Comparison of ENCODE assay signal across 15 cellular contexts in genomic region chrX:149476513-149476912, GRCh38. TPM values are rescaled to one million over a fixed set of nuclear protein-coding genes. Genes with fewer than 3 reads are reported as not detected.
A peak's percentile ranks its signal among the peaks of the same experiment; 100 is the strongest.
DNase-seq lines count a peak whose midpoint lies in the region; ATAC-seq and TF ChIP-seq lines count a peak whose summit lies in the region.
"Had no signal": no experiment of that assay in that cellular context is flagged by ENCODE, and none has a peak within 500 bp of the region (broad histone marks: within the 10 kb centered on the region; RNA-seq: fewer than 3 reads in every experiment).

No MANE protein-coding gene starts in this region.

- H3K4me3 Mint-ChIP-seq in endothelial cell (ENCODE audit: unreplicated experiment) (no peak overlapping the region), T-cell (no peak overlapping the region)
- H3K4me3 Mint-ChIP-seq: activated naive CD8-positive, alpha-beta T cell treated with anti-CD3 and anti-CD28 coated beads, Interleukin-2, amount 50 U/mL, for 24 hours; activated T-cell treated with anti-CD3 and anti-CD28 coated beads, Interleukin-2, amount 50 U/mL, for 4 hours; natural killer cell; type B pancreatic cell had no signal

- H3K4me1 Mint-ChIP-seq in endothelial cell (ENCODE audit: unreplicated experiment) (peaks cover 21% of the 10 kb centered on the region), T-cell (peaks cover 0 to 2% (median 0%) of the 10 kb centered on the region in 3 donors)
- H3K4me1 Mint-ChIP-seq: activated naive CD8-positive, alpha-beta T cell treated with anti-CD3 and anti-CD28 coated beads, Interleukin-2, amount 50 U/mL, for 24 hours had no signal

- CTCF ChIA-PET in T-cell (lab: Charles Lee): interaction anchor here (0.5 to 0.6 kb wide), 2 partner anchors 52 to 1532 kb away, joined by 3 to 4 read pairs; no protein-coding TSS in a partner anchor

- H3K36me3 Mint-ChIP-seq in endothelial cell (ENCODE audit: low read depth, unreplicated experiment) (peaks cover 10% of the 10 kb centered on the region), T-cell (peaks cover 20% of the 10 kb centered on the region)
- H3K36me3 Mint-ChIP-seq: natural killer cell had no signal

- TF ChIP-seq CTCF in endothelial cell (IDR thresholded peaks at IDR 0.05; ENCODE audit: unreplicated experiment): no peak

- H3K27ac Mint-ChIP-seq in endothelial cell (ENCODE audit: unreplicated experiment) (peak overlapping the region; percentile 52), T-cell (peak overlapping the region in 1 of 2 donors; percentile 24)
- H3K27ac Mint-ChIP-seq: activated naive CD8-positive, alpha-beta T cell treated with anti-CD3 and anti-CD28 coated beads, Interleukin-2, amount 50 U/mL, for 24 hours; type B pancreatic cell had no signal

- H3K9me3 Mint-ChIP-seq in endothelial cell (ENCODE audit: unreplicated experiment) (no peaks in the 10 kb centered on the region), T-cell (no peaks in the 10 kb centered on the region)
- H3K9me3 Mint-ChIP-seq: activated naive CD8-positive, alpha-beta T cell treated with anti-CD3 and anti-CD28 coated beads, Interleukin-2, amount 50 U/mL, for 24 hours; activated T-cell treated with anti-CD3 and anti-CD28 coated beads, Interleukin-2, amount 50 U/mL, for 4 hours; natural killer cell; type B pancreatic cell had no signal

- DNase-seq in endothelial cell (ENCODE audit: low spot score) (no peak), T-cell (no peak), DMS53 treated with DMSO at 0.1 percent for 48 hours (lab: John Stamatoyannopoulos, UW; ENCODE audit: unreplicated experiment) (no peak)
- DNase-seq: activated naive CD8-positive, alpha-beta T cell treated with anti-CD3 and anti-CD28 coated beads, Interleukin-2, amount 50 U/mL, for 24 hours; activated T-cell treated with anti-CD3 and anti-CD28 coated beads, Interleukin-2, amount 50 U/mL, for 4 hours; BE2C; natural killer cell; NCI-H2081; NCI-H524; stimulated activated naive CD8-positive, alpha-beta T cell treated with anti-CD3 and anti-CD28 coated beads, Interleukin-15, Interleukin-2, amounts not matched to agents 100 U/mL and 50 U/mL, for 24 hours had no signal

- peak; percentile 48 for ATAC-seq in GM19023 (IDR thresholded peaks at IDR 0.05; ENCODE audit: unreplicated experiment)
- ATAC-seq in GM21737 (IDR thresholded peaks at IDR 0.05; ENCODE audit: unreplicated experiment): peak; percentile 60
- ATAC-seq in HG03520 (IDR thresholded peaks at IDR 0.05; ENCODE audit: unreplicated experiment): peak; percentile 56
- no peak for ATAC-seq in SK-N-SH treated with all-trans-retinoic acid at 6 μM for 48 hours
- no peak for ATAC-seq in T-cell (replicated peaks in 1 of 4)
- ATAC-seq: activated naive CD8-positive, alpha-beta T cell treated with anti-CD3 and anti-CD28 coated beads, Interleukin-2, amount 50 U/mL, for 24 hours; activated T-cell treated with anti-CD3 and anti-CD28 coated beads, Interleukin-2, amount 50 U/mL, for 4 hours; stimulated activated naive CD8-positive, alpha-beta T cell treated with anti-CD3 and anti-CD28 coated beads, Interleukin-15, Interleukin-2, amounts not matched to agents 100 U/mL and 50 U/mL, for 24 hours had no signal

- POLR2A ChIA-PET in T-cell (lab: Charles Lee): no interaction called here

- H3K27me3 Mint-ChIP-seq in endothelial cell (ENCODE audit: unreplicated experiment) (no peaks in the 10 kb centered on the region), T-cell (peaks cover 0 to 15% of the 10 kb centered on the region in 2 donors)
- H3K27me3 Mint-ChIP-seq: activated naive CD8-positive, alpha-beta T cell treated with anti-CD3 and anti-CD28 coated beads, Interleukin-2, amount 50 U/mL, for 24 hours; type B pancreatic cell had no signal

TF ChIP-seq in SK-N-SH treated with all-trans-retinoic acid at 6 μM for 48 hours, 23 proteins besides CTCF, POLR2A, EP300 and RAD21:
- TF ChIP-seq CREB5 (CRISPR knock-in tag; IDR thresholded peaks at IDR 0.05; ENCODE audit: low read depth): no peak
- TF ChIP-seq ZC3H10 (CRISPR knock-in tag; IDR thresholded peaks at IDR 0.05): no peak
- TF ChIP-seq ESRRG (CRISPR knock-in tag; IDR thresholded peaks at IDR 0.05): no peak
- TF ChIP-seq BACH2 (CRISPR knock-in tag; IDR thresholded peaks at IDR 0.05; ENCODE audit: borderline replicate concordance): no peak
- no peak for TF ChIP-seq ZFP30 (CRISPR knock-in tag; IDR thresholded peaks at IDR 0.05)
- no peak for TF ChIP-seq ZNF8 (CRISPR knock-in tag; IDR thresholded peaks at IDR 0.05)
- no peak for TF ChIP-seq ZNF565 (CRISPR knock-in tag; conservative IDR thresholded peaks at IDR 0.05; ENCODE audit: low read depth)
- TF ChIP-seq TCF4 (CRISPR knock-in tag; IDR thresholded peaks at IDR 0.05; ENCODE audit: borderline replicate concordance): no peak
- no peak for TF ChIP-seq ZNF70 (CRISPR knock-in tag; IDR thresholded peaks at IDR 0.05)
- no peak for TF ChIP-seq CSRNP3 (CRISPR knock-in tag; IDR thresholded peaks at IDR 0.05)
- TF ChIP-seq OSR1 (CRISPR knock-in tag; IDR thresholded peaks at IDR 0.05): no peak

RNA-seq across cellular contexts. Expression of gene IDS, which starts 28.6 kb away (rescaled TPM):
- total RNA-seq in endothelial cell (ENCODE audit: unreplicated experiment): 99.2 TPM
- 100 to 1,000 TPM; 152 to 402 (median 182) TPM for total RNA-seq in T-cell

Comparison
In these comparisons a context has a peak if more than half of its experiments do, and no peak if none do; other contexts are left out.
1. ATAC-seq: peak in GM19023 (single experiment), GM21737 (single experiment) and HG03520 (single experiment); none in SK-N-SH treated with all-trans-retinoic acid at 6 μM for 48 hours (single experiment) and T-cell (0 of 4).